Comparison of ENCODE assay signal across 32 cellular contexts in the genomic region with DNA sequence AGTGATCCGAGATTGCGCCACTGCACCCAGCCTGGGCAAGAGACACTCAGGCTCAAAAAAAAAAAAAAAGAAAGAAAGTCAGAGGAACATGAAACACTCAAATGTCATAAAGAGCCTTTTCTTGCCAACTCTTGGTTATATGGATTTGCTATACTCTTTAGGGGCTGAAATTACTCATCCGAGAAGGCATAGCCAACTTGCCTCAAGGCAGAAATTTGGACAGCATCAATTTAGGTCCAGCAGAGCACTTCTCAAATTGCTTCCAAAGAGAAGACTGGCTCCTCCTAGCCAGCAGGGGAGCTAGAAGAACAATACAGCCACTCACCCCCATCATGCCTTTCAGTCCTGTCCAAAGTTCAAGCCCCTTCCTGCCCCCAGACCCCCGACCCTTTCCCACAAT. TPM values are rescaled to one million over a fixed set of nuclear protein-coding genes. Genes with fewer than 3 reads are reported as not detected.
DNase-seq lines count a peak whose midpoint lies in the region; ATAC-seq, FAIRE-seq and TF ChIP-seq lines count a peak whose summit lies in the region.
"Had no signal": no experiment of that assay in that cellular context is flagged by ENCODE, and none has a peak within 500 bp of the region (broad histone marks: within the 10 kb centered on the region; RNA-seq: fewer than 3 reads in every experiment).

No MANE protein-coding gene starts in this region.

- no peak for DNase-seq in HepG2 (ENCODE audit: low spot score)
- DNase-seq in right lobe of liver, result no peak
- peak; percentile 39 for DNase-seq in RWPE1 (ENCODE audit: low spot score)
- DNase-seq in epithelial cell of proximal tubule (ENCODE audit: low read depth), result no peak
- DNase-seq in Ammon's horn (ENCODE audit: low spot score), result no peak
- DNase-seq in stimulated activated CD4-positive, alpha-beta T cell treated with anti-CD3 and anti-CD28 coated beads, Interleukin-4, amount 100 ng/mL, for 4 hours, result no peak
- no peak for DNase-seq in naive thymus-derived CD4-positive, alpha-beta T cell
- DNase-seq: activated CD4-positive, CD25-positive, alpha-beta regulatory T cell treated with anti-CD3 and anti-CD28 coated beads, Interleukin-2, amount 50 U/mL, for 72 hours; activated gamma-delta T cell treated with Interleukin-2 at 50 U/mL for 16 hours; activated T-cell treated with anti-CD3 and anti-CD28 coated beads, Interleukin-2, amount 50 U/mL, for 1 hour; AML-193; CD8-positive, alpha-beta T cell; dorsolateral prefrontal cortex; kidney; MV-4-11; naive B cell; NCI-H2171; NCI-H510A treated with DMSO at 0.1 percent for 48 hours; NK-92 treated with Interleukin-12 subunit alpha and Interleukin-12 subunit beta, amount 100 ng/mL, for 24 hours; nucleus accumbens; psoas muscle; RPMI8226; stimulated activated CD4-positive, alpha-beta T cell treated with anti-CD3 and anti-CD28 coated beads, Interleukin-15, amount 100 ng/mL, for 24 hours had no signal

- no peak for ATAC-seq in HepG2
- no peak for ATAC-seq in right lobe of liver
- no peak for ATAC-seq in naive thymus-derived CD4-positive, alpha-beta T cell
- no peak for ATAC-seq in HG03460 (IDR thresholded peaks at IDR 0.05; ENCODE audit: unreplicated experiment)
- ATAC-seq: A549; CD8-positive, alpha-beta T cell; psoas muscle had no signal

- no peak overlapping the region for H3K27ac ChIP-seq in HepG2 (ENCODE audit: extremely low read length, insufficient read depth, low read length)
- H3K27ac ChIP-seq in right lobe of liver, result no peak overlapping the region
- peak overlapping the region; percentile 83 for H3K27ac ChIP-seq in RWPE1
- no peak overlapping the region for H3K27ac ChIP-seq in naive thymus-derived CD4-positive, alpha-beta T cell (ENCODE audit: low read depth, low read length)
- H3K27ac ChIP-seq: A549, dorsolateral prefrontal cortex, KMS-11, psoas muscle, SK-N-MC had no signal

- H3K4me1 Mint-ChIP-seq in naive thymus-derived CD4-positive, alpha-beta T cell, result peaks cover 0 to 11% (median 0%) of the 10 kb centered on the region in 7 donors

- H3K4me3 ChIP-seq in HepG2 (replicated peaks in 1 of 3; ENCODE audit: insufficient read depth in 1 of 3, low read depth in 2 of 3, low read length in 3 of 3), result no peak overlapping the region
- no peak overlapping the region for H3K4me3 ChIP-seq in right lobe of liver
- no peak overlapping the region for H3K4me3 ChIP-seq in epithelial cell of proximal tubule (ENCODE audit: low read depth, low read length)
- H3K4me3 ChIP-seq in naive thymus-derived CD4-positive, alpha-beta T cell (ENCODE audit: low read length), result no peak overlapping the region
- H3K4me3 ChIP-seq: A549, dorsolateral prefrontal cortex, psoas muscle, SK-N-MC, thoracic aorta had no signal

- TF ChIP-seq RAD21 in HepG2 (CRISPR knock-in tag; IDR thresholded peaks at IDR 0.05), result no peak

- CTCF ChIA-PET in HepG2 (lab: Yijun Ruan, JAX; ENCODE audit: low intra/inter-chr PET ratio, low total read pairs) (no interaction called here), RWPE1 (lab: Yijun Ruan, JAX) (interaction anchor here (0.7 kb wide), 1 partner anchor 757 kb away, joined by 3 read pairs; no protein-coding TSS in a partner anchor)
- CTCF ChIA-PET in naive thymus-derived CD4-positive, alpha-beta T cell (lab: Charles Lee), result no interaction called here

- H3K79me2 ChIP-seq in HepG2 (ENCODE audit: insufficient read depth, low read length), result peaks cover 35% of the 10 kb centered on the region

- intact Hi-C loops in HepG2 (cut with micrococcal nuclease; ENCODE audit: unreplicated experiment) (no loop called here), right lobe of liver (cut with DNase I) (no loop called here)
- intact Hi-C loops in naive thymus-derived CD4-positive, alpha-beta T cell (cut with micrococcal nuclease), result no loop called here

- no peaks in the 10 kb centered on the region for H3K27me3 ChIP-seq in HepG2 (ENCODE audit: control insufficient read depth in 1 of 2, insufficient read depth in 2 of 2, low read length in 2 of 2)
- no peaks in the 10 kb centered on the region for H3K27me3 ChIP-seq in right lobe of liver
- no peaks in the 10 kb centered on the region for H3K27me3 ChIP-seq in naive thymus-derived CD4-positive, alpha-beta T cell (ENCODE audit: control insufficient read depth in 2 of 2, insufficient read depth in 2 of 2, low read length in 2 of 2)
- H3K27me3 ChIP-seq: dorsolateral prefrontal cortex had no signal

- no peak overlapping the region for H3K9ac ChIP-seq in HepG2 (ENCODE audit: insufficient read depth, low read depth, low read length)
- H3K9ac ChIP-seq: KMS-11 had no signal

- peaks cover 57% of the 10 kb centered on the region for H3K4me1 ChIP-seq in HepG2 (ENCODE audit: insufficient read depth, low read length)
- H3K4me1 ChIP-seq in right lobe of liver, result no peaks in the 10 kb centered on the region
- H3K4me1 ChIP-seq in naive thymus-derived CD4-positive, alpha-beta T cell (ENCODE audit: control insufficient read depth in 2 of 2, insufficient read depth in 2 of 2, low read length in 2 of 2), result no peaks in the 10 kb centered on the region
- H3K4me1 ChIP-seq: psoas muscle had no signal

- TF ChIP-seq EP300 in HepG2 (IDR thresholded peaks at IDR 0.05; ENCODE audit: low read depth in 2 of 2, low read length in 2 of 2) (no peak), HepG2 (CRISPR knock-in tag; IDR thresholded peaks at IDR 0.05; ENCODE audit: borderline replicate concordance) (no peak)

- H3K36me3 ChIP-seq in HepG2 (replicated peaks in 1 of 2; ENCODE audit: control insufficient read depth in 1 of 2, insufficient read depth in 2 of 2, low read length in 2 of 2) (no peaks in the 10 kb centered on the region), right lobe of liver (no peaks in the 10 kb centered on the region)
- no peaks in the 10 kb centered on the region for H3K36me3 ChIP-seq in naive thymus-derived CD4-positive, alpha-beta T cell (ENCODE audit: control insufficient read depth in 2 of 3, insufficient read depth in 3 of 3, low read length in 3 of 3)
- H3K36me3 ChIP-seq: thoracic aorta had no signal

- 89% methylated on average over 4 of the region's 4 CpGs for WGBS in HepG2 (ENCODE audit: low lambda C conversion rate)
- WGBS in right lobe of liver (ENCODE audit: insufficient coverage, low coverage, low lambda C conversion rate, missing lambda C conversion rate), result 49% methylated on average over 2 of the region's 4 CpGs

- no peaks in the 10 kb centered on the region for H3K36me3 Mint-ChIP-seq in naive thymus-derived CD4-positive, alpha-beta T cell
- H3K36me3 Mint-ChIP-seq: CD8-positive, alpha-beta T cell; mesothelial cell of epicardium; naive B cell had no signal

- no TSS peak for BruUV-seq in HepG2 (replicated peaks; lab: Mats Ljungman, UMichigan)

- no peaks in the 10 kb centered on the region for H3K9me3 ChIP-seq in HepG2 (ENCODE audit: low read length)
- H3K9me3 ChIP-seq in right lobe of liver, result no peaks in the 10 kb centered on the region
- no peaks in the 10 kb centered on the region for H3K9me3 ChIP-seq in naive thymus-derived CD4-positive, alpha-beta T cell (ENCODE audit: control insufficient read depth in 2 of 3, low read length in 3 of 3)
- H3K9me3 ChIP-seq: A549, psoas muscle, thoracic aorta had no signal

- H3K4me2 ChIP-seq in HepG2 (ENCODE audit: low read depth, low read length), result no peak overlapping the region
- H3K4me2 ChIP-seq: A549, KMS-11 had no signal

- H3K27ac Mint-ChIP-seq in naive thymus-derived CD4-positive, alpha-beta T cell, result no peak overlapping the region
- H3K27ac Mint-ChIP-seq: CD8-positive, alpha-beta T cell; mesothelial cell of epicardium; stimulated activated naive CD8-positive, alpha-beta T cell treated with anti-CD3 and anti-CD28 coated beads, Interleukin-15, Interleukin-2, amounts not matched to agents 100 ng/mL and 50 ng/mL, for 24 hours; T-helper 1 cell treated with Interleukin-12 subunit alpha and Interleukin-12 subunit beta and Interleukin-4 antibody, amounts not matched to agents 30 μg/mL and 1 μg/mL, for 36 hours had no signal

- no peak overlapping the region for H2AFZ ChIP-seq in HepG2 (ENCODE audit: low read length)

- no peaks in the 10 kb centered on the region for H3K9me3 Mint-ChIP-seq in naive thymus-derived CD4-positive, alpha-beta T cell
- H3K9me3 Mint-ChIP-seq: CD8-positive, alpha-beta T cell; mesothelial cell of epicardium; naive B cell; stimulated activated naive CD8-positive, alpha-beta T cell treated with anti-CD3 and anti-CD28 coated beads, Interleukin-15, Interleukin-2, amounts not matched to agents 100 ng/mL and 50 ng/mL, for 24 hours; T-helper 1 cell treated with Interleukin-12 subunit alpha and Interleukin-12 subunit beta and Interleukin-4 antibody, amounts not matched to agents 30 μg/mL and 1 μg/mL, for 36 hours had no signal

- TF ChIP-seq CTCF in HepG2 (CRISPR knock-in tag; IDR thresholded peaks at IDR 0.05) (no peak), right lobe of liver (IDR thresholded peaks at IDR 0.05) (no peak), RWPE1 (conservative IDR thresholded peaks at IDR 0.05; ENCODE audit: low read depth) (peak; percentile 19), epithelial cell of proximal tubule (conservative IDR thresholded peaks at IDR 0.05; ENCODE audit: low read depth, low read length) (peak; percentile 7)

- no peaks in the 10 kb centered on the region for H4K20me1 ChIP-seq in HepG2 (ENCODE audit: insufficient read depth, low read length)

- no peak for FAIRE-seq in HepG2 (lab: Jason Lieb, UNC)
- FAIRE-seq: A549, G401.6, kidney had no signal

- in situ Hi-C loops in HepG2 (cut with HindIII; ENCODE audit: extremely low pct_ligation_motif_present, low pct_unique_long_range_greater_than_20kb), result no loop called here

- POLR2A ChIA-PET in HepG2 (lab: Yijun Ruan, JAX), result no interaction called here
- POLR2A ChIA-PET in RWPE1 (lab: Yijun Ruan, JAX; ENCODE audit: low non-redundant PET), result no interaction called here
- POLR2A ChIA-PET in naive thymus-derived CD4-positive, alpha-beta T cell (lab: Charles Lee), result no interaction called here

- TF ChIP-seq POLR2A in HepG2 (IDR thresholded peaks at IDR 0.05; ENCODE audit: insufficient read depth in 1 of 2, low read depth in 2 of 2, low read length in 2 of 2) (no peak), right lobe of liver (IDR thresholded peaks at IDR 0.05) (no peak)

- H3K4me3 Mint-ChIP-seq in naive thymus-derived CD4-positive, alpha-beta T cell, result no peak overlapping the region
- H3K4me3 Mint-ChIP-seq: CD8-positive, alpha-beta T cell; mesothelial cell of epicardium; stimulated activated naive CD8-positive, alpha-beta T cell treated with anti-CD3 and anti-CD28 coated beads, Interleukin-15, Interleukin-2, amounts not matched to agents 100 ng/mL and 50 ng/mL, for 24 hours; T-helper 1 cell treated with Interleukin-12 subunit alpha and Interleukin-12 subunit beta and Interleukin-4 antibody, amounts not matched to agents 30 μg/mL and 1 μg/mL, for 36 hours had no signal

- peaks cover 0 to 4% (median 0%) of the 10 kb centered on the region in 5 donors for H3K27me3 Mint-ChIP-seq in naive thymus-derived CD4-positive, alpha-beta T cell
- H3K27me3 Mint-ChIP-seq: naive B cell; stimulated activated naive CD8-positive, alpha-beta T cell treated with anti-CD3 and anti-CD28 coated beads, Interleukin-15, Interleukin-2, amounts not matched to agents 100 ng/mL and 50 ng/mL, for 24 hours had no signal

RNA-seq across cellular contexts. Expression of gene OSBPL10, which starts 43.8 kb away (rescaled TPM):
- total RNA-seq in HepG2 (2016; rRNA removed; fragmentation: Illumina TruSeq; extraction: Trizol), result 10.3 and 10.4 TPM in 2 replicates
- total RNA-seq in HepG2 (2016; cell fraction: cytosol; rRNA removed; fragmentation: Illumina TruSeq; extraction: Trizol; ENCODE audit: low read depth), result 15.7 and 16.3 TPM in 2 replicates
- 9.3 and 10.1 TPM in 2 replicates for total RNA-seq in HepG2 (2016; cell fraction: insoluble cytoplasmic fraction; rRNA removed; fragmentation: Illumina TruSeq; extraction: Trizol)
- total RNA-seq in HepG2 (2016; cell fraction: membrane; rRNA removed; fragmentation: Illumina TruSeq; extraction: Trizol), result 10.0 and 10.5 TPM in 2 replicates
- 13.6 and 13.9 TPM in 2 replicates for total RNA-seq in HepG2 (2016; cell fraction: nucleus; rRNA removed; fragmentation: Illumina TruSeq; extraction: Trizol)
- polyA plus RNA-seq in HepG2 (2011; rRNA removed), result 19.5 and 28.6 TPM in 2 replicates
- polyA plus RNA-seq in HepG2 (2011; cell fraction: cytosol; rRNA removed), result 15.3 and 24.4 TPM in 2 replicates
- polyA plus RNA-seq in HepG2 (2011; cell fraction: nucleus; rRNA removed), result 25.7 and 37.4 TPM in 2 replicates
- 15.1 and 15.2 TPM in 2 replicates for polyA plus RNA-seq in HepG2 (2012)
- 3.0 and 3.8 TPM in 2 replicates for polyA plus RNA-seq in HepG2 (2016; cell fraction: cytosol; fragmentation: Illumina TruSeq; extraction: Trizol; ENCODE audit: low read depth)
- polyA plus RNA-seq in HepG2 (2016; cell fraction: insoluble cytoplasmic fraction; fragmentation: Illumina TruSeq; extraction: Trizol; ENCODE audit: low read depth), result 9.7 and 12.3 TPM in 2 replicates
- 5.5 and 5.6 TPM in 2 replicates for polyA plus RNA-seq in HepG2 (2016; cell fraction: membrane; fragmentation: Illumina TruSeq; extraction: Trizol; ENCODE audit: low read depth)
- 8.8 and 10.8 TPM in 2 replicates for polyA plus RNA-seq in HepG2 (2016; cell fraction: nucleus; fragmentation: Illumina TruSeq; extraction: Trizol; ENCODE audit: insufficient read depth, low read depth)
- polyA minus RNA-seq in HepG2 (2011; rRNA and poly(A)+ RNA removed; ENCODE audit: low replicate concordance), result 52.4 and 58.7 TPM in 2 replicates
- polyA minus RNA-seq in HepG2 (2011; cell fraction: cytosol; rRNA and poly(A)+ RNA removed), result 23.8 and 35.0 TPM in 2 replicates
- polyA minus RNA-seq in HepG2 (2011; cell fraction: nucleus; rRNA and poly(A)+ RNA removed), result 44.6 and 59.5 TPM in 2 replicates
- total RNA-seq in right lobe of liver, result 10 to 100 TPM in 1 of 6 experiments, 1 to 10 TPM in 5; 2.2 to 13.0 (median 3.7) TPM
- 17.5 and 33.6 TPM in 2 replicates for total RNA-seq in epithelial cell of proximal tubule
- total RNA-seq in naive thymus-derived CD4-positive, alpha-beta T cell, result 1 to 10 TPM in 3 of 5 experiments, under 1 TPM in 2; 0.30 to 6.8 (median 1.5) TPM
- polyA plus RNA-seq in naive thymus-derived CD4-positive, alpha-beta T cell, result under 1 TPM; 0.15 TPM

RNA-seq across cellular contexts. Expression of gene ZNF860, which starts 44.3 kb away (rescaled TPM):
- total RNA-seq in HepG2 (2016; rRNA removed; fragmentation: Illumina TruSeq; extraction: Trizol), result 0.55 and 0.66 TPM in 2 replicates
- total RNA-seq in HepG2 (2016; cell fraction: cytosol; rRNA removed; fragmentation: Illumina TruSeq; extraction: Trizol; ENCODE audit: low read depth), result not detected in 2 replicates
- total RNA-seq in HepG2 (2016; cell fraction: insoluble cytoplasmic fraction; rRNA removed; fragmentation: Illumina TruSeq; extraction: Trizol), result 0.54 TPM in 2 replicates
- total RNA-seq in HepG2 (2016; cell fraction: membrane; rRNA removed; fragmentation: Illumina TruSeq; extraction: Trizol), result 0.28 and 0.53 TPM in 2 replicates
- 0.63 and 1.2 TPM in 2 replicates for total RNA-seq in HepG2 (2016; cell fraction: nucleus; rRNA removed; fragmentation: Illumina TruSeq; extraction: Trizol)
- polyA plus RNA-seq in HepG2 (2011; rRNA removed), result 0.51 and 0.73 TPM in 2 replicates
- polyA plus RNA-seq in HepG2 (2011; cell fraction: cytosol; rRNA removed), result 0.31 and 0.36 TPM in 2 replicates
- 0.37 and 0.59 TPM in 2 replicates for polyA plus RNA-seq in HepG2 (2011; cell fraction: nucleus; rRNA removed)
- polyA plus RNA-seq in HepG2 (2012), result 0.23 and 0.52 TPM in 2 replicates
- polyA plus RNA-seq in HepG2 (2016; cell fraction: cytosol; fragmentation: Illumina TruSeq; extraction: Trizol; ENCODE audit: low read depth), result not detected in 2 replicates
- 0.76 and 0.84 TPM in 2 replicates for polyA plus RNA-seq in HepG2 (2016; cell fraction: insoluble cytoplasmic fraction; fragmentation: Illumina TruSeq; extraction: Trizol; ENCODE audit: low read depth)
- 0.13 and 0.15 TPM in 2 replicates for polyA plus RNA-seq in HepG2 (2016; cell fraction: membrane; fragmentation: Illumina TruSeq; extraction: Trizol; ENCODE audit: low read depth)
- 0.71 and 1.2 TPM in 2 replicates for polyA plus RNA-seq in HepG2 (2016; cell fraction: nucleus; fragmentation: Illumina TruSeq; extraction: Trizol; ENCODE audit: insufficient read depth, low read depth)
- 2.4 and 7.7 TPM in 2 replicates for polyA minus RNA-seq in HepG2 (2011; rRNA and poly(A)+ RNA removed; ENCODE audit: low replicate concordance)
- 0.53 TPM in 1 of 2 replicates, not detected in the other for polyA minus RNA-seq in HepG2 (2011; cell fraction: cytosol; rRNA and poly(A)+ RNA removed)
- polyA minus RNA-seq in HepG2 (2011; cell fraction: nucleus; rRNA and poly(A)+ RNA removed), result 2.4 and 3.1 TPM in 2 replicates
- total RNA-seq in right lobe of liver, result under 1 TPM in 5 of 6 experiments, not detected in 1; 0.06 to 0.39 (median 0.13) TPM
- 0.29 and 3.2 TPM in 2 replicates for total RNA-seq in epithelial cell of proximal tubule
- total RNA-seq in naive thymus-derived CD4-positive, alpha-beta T cell, result under 1 TPM in 3 of 5 experiments, not detected in 2; 0.11 to 0.32 (median 0.15) TPM
- polyA plus RNA-seq in naive thymus-derived CD4-positive, alpha-beta T cell, result not detected
- total RNA-seq: CD8-positive, alpha-beta T cell; psoas muscle had no signal

Comparison
In these comparisons a context has a peak if more than half of its experiments do, and no peak if none do; other contexts are left out.
1. CTCF ChIP-seq: peak in RWPE1 (single experiment) and epithelial cell of proximal tubule (single experiment); none in HepG2 (single experiment) and right lobe of liver (0 of 4).